ENCODE assay signal across 19 cellular contexts in genomic region chr22:48805516-48805915, GRCh38.
"Had no signal": no experiment of that assay in that cellular context is flagged by ENCODE, and none has a peak within 500 bp of the region (broad histone marks: within the 10 kb centered on the region; RNA-seq: fewer than 3 reads in every experiment).

No MANE protein-coding gene starts in this region.

- DNase-seq: KBM-7, MV-4-11, NCI-H1048, NCI-H1105, NCI-H1417, NCI-H1436 treated with DMSO at 0.1 percent for 48 hours, NCI-H1694, NCI-H187 treated with DMSO at 0.1 percent for 48 hours, NCI-H2029 treated with DMSO at 0.1 percent for 48 hours, NCI-H2171 treated with DMSO at 0.1 percent for 48 hours, NCI-H345, NCI-H446 treated with DMSO at 0.1 percent for 48 hours, NCI-H510A treated with DMSO at 0.1 percent for 48 hours, NCI-H526, NCI-H82, RPMI8226, SHP77, SK-N-SH, SW 1271 had no signal
